ENCODE assay signal across 12 cellular contexts in genomic region chr14:69629225-69630127, GRCh38. TPM values are rescaled to one million over a fixed set of nuclear protein-coding genes. Genes with fewer than 3 reads are reported as not detected.
A peak's percentile ranks its signal among the peaks of the same experiment; 100 is the strongest.
DNase-seq lines count a peak whose midpoint lies in the region; ATAC-seq and TF ChIP-seq lines count a peak whose summit lies in the region.
"Had no signal": no experiment of that assay in that cellular context is flagged by ENCODE, and none has a peak within 500 bp of the region (broad histone marks: within the 10 kb centered on the region; RNA-seq: fewer than 3 reads in every experiment).

No MANE protein-coding gene starts in this region.

- H3K4me1 ChIP-seq in GM23248 (ENCODE audit: insufficient read depth) (peaks cover 28% of the 10 kb centered on the region), neural progenitor cell (peaks cover 58% of the 10 kb centered on the region), gastrocnemius medialis (peaks cover 65 to 80% of the 10 kb centered on the region in 2 donors)

- no peak for DNase-seq in activated T-cell treated with anti-CD3 and anti-CD28 coated beads, Interleukin-2, amount 50 U/mL, for 4 hours
- no peak for DNase-seq in activated T-cell treated with anti-CD3 and anti-CD28 coated beads, Interleukin-2, amount 50 U/mL, for 1 hour
- DNase-seq in GM23248 (peak; percentile 43), neural progenitor cell (ENCODE audit: low spot score) (peak; percentile 35), gastrocnemius medialis (no peak), WTC11 (ENCODE audit: low spot score) (no peak), ACHN (no peak)
- DNase-seq: activated CD8-positive, alpha-beta memory T cell treated with anti-CD3 and anti-CD28 coated beads for 24 hours; colonic mucosa; NK-92 treated with Interleukin-12 subunit alpha and Interleukin-12 subunit beta, amount 100 ng/mL, for 24 hours had no signal

- H3K9me3 ChIP-seq in GM23248 (ENCODE audit: low read depth) (no peaks in the 10 kb centered on the region), neural progenitor cell (ENCODE audit: low read depth) (no peaks in the 10 kb centered on the region), gastrocnemius medialis (no peaks in the 10 kb centered on the region)
- H3K9me3 ChIP-seq: colonic mucosa had no signal

- 76 to 78% methylated on average over 9 of the region's 9 CpGs for WGBS in GM23248 (ENCODE audit: low coverage in 1 of 2, low lambda C conversion rate in 2 of 2, missing lambda C conversion rate in 2 of 2), 2 experiments

- peaks cover 8% of the 10 kb centered on the region; the same call in 1 of the 2 replicates for H3F3A ChIP-seq in GM23248 (ENCODE audit: insufficient read depth)
- peaks cover 7% of the 10 kb centered on the region for H3F3A ChIP-seq in neural progenitor cell (ENCODE audit: low read depth)

- H2AFZ ChIP-seq in GM23248 = no peak overlapping the region
- no peak overlapping the region for H2AFZ ChIP-seq in neural progenitor cell (replicated peaks)

- H3K9me2 ChIP-seq in GM23248 (ENCODE audit: insufficient read depth) = no peaks in the 10 kb centered on the region

- intact Hi-C loops in gastrocnemius medialis (cut with DNase I; ENCODE audit: low total_unique reads) = loop anchor here (2.0 to 10.0 kb wide), 2 partner anchors 13 to 555 kb away; partner anchors contain the start of gene SLC8A3

- H3K79me2 ChIP-seq in GM23248 (ENCODE audit: insufficient read depth) (peaks cover 100% of the 10 kb centered on the region), neural progenitor cell (ENCODE audit: low read depth) (peaks cover 47% of the 10 kb centered on the region)

- CTCF ChIA-PET in WTC11 (lab: Charles Lee) = interaction anchor here (0.8 to 2.0 kb wide), 7 partner anchors 9 to 249 kb away, joined by 3 to 5 read pairs (median 3); partner anchors contain the start of gene SUSD6

- H4K20me1 ChIP-seq in GM23248 (ENCODE audit: insufficient read depth) = peaks cover 27% of the 10 kb centered on the region; the same call in 1 of the 2 replicates
- peaks cover 47% of the 10 kb centered on the region for H4K20me1 ChIP-seq in neural progenitor cell (ENCODE audit: low read depth)

- no peak overlapping the region for H3K4me3 ChIP-seq in GM23248
- H3K4me3 ChIP-seq in neural progenitor cell = no peak overlapping the region
- no peak overlapping the region for H3K4me3 ChIP-seq in gastrocnemius medialis
- H3K4me3 ChIP-seq: colonic mucosa had no signal

- H3K27me3 ChIP-seq in GM23248 (replicated peaks; ENCODE audit: insufficient read depth) (no peaks in the 10 kb centered on the region), neural progenitor cell (no peaks in the 10 kb centered on the region), gastrocnemius medialis (no peaks in the 10 kb centered on the region)
- H3K27me3 ChIP-seq: colonic mucosa had no signal

- H3K9ac ChIP-seq in GM23248 = no peak overlapping the region
- peak overlapping the region; percentile 4 for H3K9ac ChIP-seq in neural progenitor cell

- no peaks in the 10 kb centered on the region for H3K9me3 Mint-ChIP-seq in activated T-cell treated with anti-CD3 and anti-CD28 coated beads, Interleukin-2, amount 50 U/mL, for 4 hours
- no peaks in the 10 kb centered on the region for H3K9me3 Mint-ChIP-seq in T-helper 1 cell treated with Interleukin-12 subunit alpha and Interleukin-12 subunit beta and Interleukin-4 antibody, amounts not matched to agents 30 μg/mL and 1 μg/mL, for 36 hours
- H3K9me3 Mint-ChIP-seq in neural progenitor cell (no peaks in the 10 kb centered on the region), WTC11 (no peaks in the 10 kb centered on the region)

- peaks cover 97% of the 10 kb centered on the region for H3K4me1 Mint-ChIP-seq in activated T-cell treated with anti-CD3 and anti-CD28 coated beads, Interleukin-2, amount 50 U/mL, for 4 hours (ENCODE audit: low read depth)
- H3K4me1 Mint-ChIP-seq in T-helper 1 cell treated with Interleukin-12 subunit alpha and Interleukin-12 subunit beta and Interleukin-4 antibody, amounts not matched to agents 30 μg/mL and 1 μg/mL, for 36 hours (ENCODE audit: low read depth) = peaks cover 79% of the 10 kb centered on the region
- peaks cover 47% of the 10 kb centered on the region for H3K4me1 Mint-ChIP-seq in neural progenitor cell
- H3K4me1 Mint-ChIP-seq in WTC11 = peaks cover 61% of the 10 kb centered on the region

- peak overlapping the region; percentile 73 for H3K27ac Mint-ChIP-seq in T-helper 1 cell treated with Interleukin-12 subunit alpha and Interleukin-12 subunit beta and Interleukin-4 antibody, amounts not matched to agents 30 μg/mL and 1 μg/mL, for 36 hours
- H3K27ac Mint-ChIP-seq in neural progenitor cell (no peak overlapping the region), WTC11 (no peak overlapping the region)

- no peaks in the 10 kb centered on the region for H3K27me3 Mint-ChIP-seq in activated T-cell treated with anti-CD3 and anti-CD28 coated beads, Interleukin-2, amount 50 U/mL, for 4 hours (ENCODE audit: low read depth)
- no peaks in the 10 kb centered on the region for H3K27me3 Mint-ChIP-seq in T-helper 1 cell treated with Interleukin-12 subunit alpha and Interleukin-12 subunit beta and Interleukin-4 antibody, amounts not matched to agents 30 μg/mL and 1 μg/mL, for 36 hours (ENCODE audit: low read depth)
- peaks cover 2% of the 10 kb centered on the region for H3K27me3 Mint-ChIP-seq in neural progenitor cell (ENCODE audit: insufficient read depth, low read depth)
- no peaks in the 10 kb centered on the region for H3K27me3 Mint-ChIP-seq in WTC11 (ENCODE audit: low read depth)

- H3K4me2 ChIP-seq in GM23248 (ENCODE audit: unreplicated experiment) = no peak overlapping the region
- H3K4me2 ChIP-seq in neural progenitor cell = peak overlapping the region; percentile 39

- in situ Hi-C loops in GM23248 (cut with MboI) = no loop called here
- in situ Hi-C loops in gastrocnemius medialis (cut with MboI; ENCODE audit: low sequenced_read_pairs in 4 of 4) = no loop called here
- in situ Hi-C loops in ACHN (cut with HindIII; ENCODE audit: low pct_ligation_motif_present, low pct_unique_long_range_greater_than_20kb, low sequenced_read_pairs) = no loop called here

- peaks cover 22% of the 10 kb centered on the region for H3K36me3 Mint-ChIP-seq in activated T-cell treated with anti-CD3 and anti-CD28 coated beads, Interleukin-2, amount 50 U/mL, for 4 hours (ENCODE audit: insufficient read depth)
- peaks cover 13% of the 10 kb centered on the region for H3K36me3 Mint-ChIP-seq in T-helper 1 cell treated with Interleukin-12 subunit alpha and Interleukin-12 subunit beta and Interleukin-4 antibody, amounts not matched to agents 30 μg/mL and 1 μg/mL, for 36 hours (ENCODE audit: low read depth)
- H3K36me3 Mint-ChIP-seq in neural progenitor cell (no peaks in the 10 kb centered on the region), WTC11 (no peaks in the 10 kb centered on the region)

- ATAC-seq in activated T-cell treated with anti-CD3 and anti-CD28 coated beads, Interleukin-2, amount 50 U/mL, for 4 hours = peak in 1 of 2 donors; percentile 18
- ATAC-seq in gastrocnemius medialis (no peak), WTC11 (no peak)

- H3K27ac ChIP-seq in GM23248 = no peak overlapping the region
- H3K27ac ChIP-seq in neural progenitor cell = no peak overlapping the region
- no peak overlapping the region for H3K27ac ChIP-seq in gastrocnemius medialis
- H3K27ac ChIP-seq: C4-2B, colonic mucosa had no signal

- no peak for TF ChIP-seq CTCF in neural progenitor cell (IDR thresholded peaks at IDR 0.05)
- no peak for TF ChIP-seq CTCF in gastrocnemius medialis (IDR thresholded peaks at IDR 0.05 in 4 of 5, conservative IDR thresholded peaks at IDR 0.05 in 1 of 5)
- TF ChIP-seq CTCF in WTC11 (IDR thresholded peaks at IDR 0.05) = no peak

- peak overlapping the region; percentile 37 for H3K4me3 Mint-ChIP-seq in activated T-cell treated with anti-CD3 and anti-CD28 coated beads, Interleukin-2, amount 50 U/mL, for 4 hours
- H3K4me3 Mint-ChIP-seq in T-helper 1 cell treated with Interleukin-12 subunit alpha and Interleukin-12 subunit beta and Interleukin-4 antibody, amounts not matched to agents 30 μg/mL and 1 μg/mL, for 36 hours = no peak overlapping the region
- no peak overlapping the region for H3K4me3 Mint-ChIP-seq in neural progenitor cell
- H3K4me3 Mint-ChIP-seq in WTC11 = no peak overlapping the region

- POLR2A ChIA-PET in WTC11 (lab: Charles Lee) = no interaction called here

- H3K36me3 ChIP-seq in GM23248 (ENCODE audit: low read depth) (no peaks in the 10 kb centered on the region), neural progenitor cell (no peaks in the 10 kb centered on the region), gastrocnemius medialis (no peaks in the 10 kb centered on the region)
- H3K36me3 ChIP-seq: colonic mucosa had no signal

- no peak for TF ChIP-seq POLR2A in gastrocnemius medialis (IDR thresholded peaks at IDR 0.05)

TF ChIP-seq in WTC11, 78 proteins besides CTCF, POLR2A, EP300 and RAD21 (continues in another document):
- no peak for TF ChIP-seq HMGXB4 (CRISPR knock-in tag; IDR thresholded peaks at IDR 0.05)

RNA-seq across cellular contexts. Expression of gene SUSD6, which starts 18.1 kb away (rescaled TPM):
- total RNA-seq in activated T-cell treated with anti-CD3 and anti-CD28 coated beads, Interleukin-2, amount 50 U/mL, for 4 hours = 100 to 1,000 TPM in 2 of 3 donors, 10 to 100 TPM in 1; 97.4 to 108 (median 103) TPM
- 12.2 and 15.6 TPM in 2 replicates for total RNA-seq in GM23248 (2014; rRNA removed; shearing (Covaris generic))
- 23.2 and 24.1 TPM in 2 replicates for polyA plus RNA-seq in GM23248 (2016; fragmentation: Nextera tagmentation; extraction: Ambion mirVana)
- total RNA-seq in neural progenitor cell (ENCODE audit: low replicate concordance) (6.3 and 9.2 TPM in 2 replicates), gastrocnemius medialis (10 to 100 TPM; 11.9 to 26.3 (median 16.2) TPM), WTC11 (2021) (6.6 to 10.1 TPM (median 8.1 TPM) in 3 replicates)

RNA-seq across cellular contexts. Expression of gene CCDC177, which starts 54.8 kb away (rescaled TPM):
- total RNA-seq in activated T-cell treated with anti-CD3 and anti-CD28 coated beads, Interleukin-2, amount 50 U/mL, for 4 hours = under 1 TPM in 1 of 3 donors, not detected in 2; 0.05 TPM
- not detected in 2 replicates for total RNA-seq in GM23248 (2014; rRNA removed; shearing (Covaris generic))
- not detected in 2 replicates for polyA plus RNA-seq in GM23248 (2016; fragmentation: Nextera tagmentation; extraction: Ambion mirVana)
- total RNA-seq in neural progenitor cell (ENCODE audit: low replicate concordance) (8.6 and 19.7 TPM in 2 replicates), gastrocnemius medialis (not detected), WTC11 (2021) (1.7 to 2.2 TPM (median 2.1 TPM) in 3 replicates)
- total RNA-seq: colonic mucosa had no signal

Comparison
In these comparisons a context has a peak if more than half of its experiments do, and no peak if none do; other contexts are left out.
1. DNase-seq: peak in GM23248 (single experiment) and neural progenitor cell (single experiment); none in activated T-cell treated with anti-CD3 and anti-CD28 coated beads, Interleukin-2, amount 50 U/mL, for 4 hours (single experiment), activated T-cell treated with anti-CD3 and anti-CD28 coated beads, Interleukin-2, amount 50 U/mL, for 1 hour (single experiment), gastrocnemius medialis (0 of 2), WTC11 (single experiment) and ACHN (single experiment).